ENCODE assay signal across 9 cellular contexts in the genomic region with DNA sequence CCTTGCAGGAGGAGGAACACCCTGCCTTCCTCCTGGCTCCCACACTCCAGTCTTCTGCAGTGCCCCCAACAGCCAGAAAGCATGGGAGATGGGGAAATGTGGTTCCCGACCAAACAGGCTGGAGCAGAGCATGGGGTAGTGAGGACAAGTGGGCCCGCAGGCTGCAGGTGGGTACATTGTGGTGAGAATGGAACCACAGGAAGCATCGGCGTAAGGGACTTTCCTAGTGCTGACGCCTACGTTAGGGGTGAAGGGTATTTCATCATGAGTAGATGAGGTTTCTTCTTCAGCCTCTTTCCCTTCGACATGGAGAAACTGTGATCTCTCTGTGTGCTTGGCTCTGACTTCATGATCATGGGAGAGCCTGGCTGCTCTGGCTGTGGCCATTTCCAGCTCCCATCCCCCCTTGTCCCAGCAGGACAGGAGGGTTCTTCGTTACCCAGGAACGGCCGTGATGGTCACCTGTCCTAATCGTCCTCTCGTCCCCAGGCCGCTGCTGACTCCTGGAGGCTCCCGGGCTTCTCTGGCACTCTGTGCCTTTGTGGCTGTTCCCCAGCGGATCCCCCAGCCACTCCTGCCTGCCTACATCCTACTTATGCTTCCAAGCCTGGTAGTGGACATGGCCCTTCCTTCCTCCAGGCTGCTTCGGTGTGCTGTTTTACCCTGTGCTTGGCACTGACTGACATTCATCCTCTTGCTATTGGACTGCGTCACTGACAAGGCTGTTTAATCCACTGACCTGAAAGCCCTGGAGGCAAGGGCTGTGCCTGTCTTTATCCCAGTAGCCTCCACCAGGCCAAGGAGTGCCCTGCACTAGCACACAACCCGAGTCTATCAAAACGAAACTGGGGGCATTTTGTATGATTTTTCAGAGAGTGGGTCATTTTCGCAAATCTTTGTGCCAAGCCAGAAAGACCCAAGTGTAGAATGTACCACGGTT.
A peak's percentile ranks its signal among the peaks of the same experiment; 100 is the strongest.
DNase-seq lines count a peak whose midpoint lies in the region; ATAC-seq lines count a peak whose summit lies in the region.
"Had no signal": no experiment of that assay in that cellular context is flagged by ENCODE, and none has a peak within 500 bp of the region (broad histone marks: within the 10 kb centered on the region; RNA-seq: fewer than 3 reads in every experiment).

No MANE protein-coding gene starts in this region.

- no peak overlapping the region for H3K4me3 Mint-ChIP-seq in dendritic cell treated with granulocyte-macrophage colony-stimulating factor and Interleukin-4, amounts not matched to agents 40 ng/mL and 50 ng/mL, for 4 days
- peak overlapping the region; percentile 33 to 50 for H3K4me3 Mint-ChIP-seq in stimulated activated naive B cell treated with anti-CD40 and anti-IgM and Interleukin-4, amounts not matched to agents 10 μg/mL and 1 μg/mL and 100 μg/mL, for 72 hours
- H3K4me3 Mint-ChIP-seq: nephron had no signal

- peak overlapping the region; percentile 66 for H3K27ac Mint-ChIP-seq in dendritic cell treated with granulocyte-macrophage colony-stimulating factor and Interleukin-4, amounts not matched to agents 40 ng/mL and 50 ng/mL, for 4 days
- H3K27ac Mint-ChIP-seq in stimulated activated naive B cell treated with anti-CD40 and anti-IgM and Interleukin-4, amounts not matched to agents 10 μg/mL and 1 μg/mL and 100 μg/mL, for 72 hours = peak overlapping the region; percentile 92
- H3K27ac Mint-ChIP-seq: nephron had no signal

- peaks cover 21% of the 10 kb centered on the region for H3K27me3 Mint-ChIP-seq in dendritic cell treated with granulocyte-macrophage colony-stimulating factor and Interleukin-4, amounts not matched to agents 40 ng/mL and 50 ng/mL, for 4 days
- no peaks in the 10 kb centered on the region for H3K27me3 Mint-ChIP-seq in stimulated activated naive B cell treated with anti-CD40 and anti-IgM and Interleukin-4, amounts not matched to agents 10 μg/mL and 1 μg/mL and 100 μg/mL, for 72 hours

- no peaks in the 10 kb centered on the region for H3K9me3 Mint-ChIP-seq in dendritic cell treated with granulocyte-macrophage colony-stimulating factor and Interleukin-4, amounts not matched to agents 40 ng/mL and 50 ng/mL, for 4 days
- H3K9me3 Mint-ChIP-seq in stimulated activated naive B cell treated with anti-CD40 and anti-IgM and Interleukin-4, amounts not matched to agents 10 μg/mL and 1 μg/mL and 100 μg/mL, for 72 hours = peaks cover 0 to 1% of the 10 kb centered on the region in 2 donors
- H3K9me3 Mint-ChIP-seq: nephron had no signal

- no peaks in the 10 kb centered on the region for H3K36me3 Mint-ChIP-seq in dendritic cell treated with granulocyte-macrophage colony-stimulating factor and Interleukin-4, amounts not matched to agents 40 ng/mL and 50 ng/mL, for 4 days (ENCODE audit: low read depth)
- no peaks in the 10 kb centered on the region for H3K36me3 Mint-ChIP-seq in stimulated activated naive B cell treated with anti-CD40 and anti-IgM and Interleukin-4, amounts not matched to agents 10 μg/mL and 1 μg/mL and 100 μg/mL, for 72 hours

- H3K4me1 Mint-ChIP-seq in dendritic cell treated with granulocyte-macrophage colony-stimulating factor and Interleukin-4, amounts not matched to agents 40 ng/mL and 50 ng/mL, for 4 days (ENCODE audit: low read depth) = peaks cover 15% of the 10 kb centered on the region
- peaks cover 23 to 32% of the 10 kb centered on the region in 2 donors for H3K4me1 Mint-ChIP-seq in stimulated activated naive B cell treated with anti-CD40 and anti-IgM and Interleukin-4, amounts not matched to agents 10 μg/mL and 1 μg/mL and 100 μg/mL, for 72 hours

- intact Hi-C loops in dendritic cell treated with granulocyte-macrophage colony-stimulating factor and Interleukin-4, amounts not matched to agents 40 ng/mL and 50 ng/mL, for 4 days (cut with micrococcal nuclease) = no loop called here

- ATAC-seq in GM21447 (IDR thresholded peaks at IDR 0.05; ENCODE audit: unreplicated experiment) = peak; percentile 76
- ATAC-seq in stimulated activated naive B cell treated with anti-CD40 and anti-IgM and Interleukin-4, amounts not matched to agents 10 μg/mL and 1 μg/mL and 100 μg/mL, for 72 hours (replicated peaks) = peak; percentile 98

- peak; percentile 16 to 93 (median 45) for DNase-seq in T-helper 2 cell
- DNase-seq in stimulated activated naive B cell treated with anti-CD40 and anti-IgM and Interleukin-4, amounts not matched to agents 10 μg/mL and 1 μg/mL and 100 μg/mL, for 72 hours = peak; percentile 56
- DNase-seq in SK-N-DZ (ENCODE audit: low spot score) = no peak
- DNase-seq in NCI-H2196 treated with DMSO at 0.1 percent for 48 hours (lab: John Stamatoyannopoulos, UW; ENCODE audit: unreplicated experiment) = no peak
- no peak for DNase-seq in medulla oblongata (ENCODE audit: extremely low spot score)
- no peak for DNase-seq in KG1 (lab: John Stamatoyannopoulos, UW)

Comparison
In these comparisons a context has a peak if more than half of its experiments do, and no peak if none do; other contexts are left out.
1. DNase-seq: peak in T-helper 2 cell (5 of 5) and stimulated activated naive B cell treated with anti-CD40 and anti-IgM and Interleukin-4, amounts not matched to agents 10 μg/mL and 1 μg/mL and 100 μg/mL, for 72 hours (single experiment); none in SK-N-DZ (single experiment), NCI-H2196 treated with DMSO at 0.1 percent for 48 hours (single experiment), medulla oblongata (single experiment) and KG1 (single experiment).